In the genomic region with DNA sequence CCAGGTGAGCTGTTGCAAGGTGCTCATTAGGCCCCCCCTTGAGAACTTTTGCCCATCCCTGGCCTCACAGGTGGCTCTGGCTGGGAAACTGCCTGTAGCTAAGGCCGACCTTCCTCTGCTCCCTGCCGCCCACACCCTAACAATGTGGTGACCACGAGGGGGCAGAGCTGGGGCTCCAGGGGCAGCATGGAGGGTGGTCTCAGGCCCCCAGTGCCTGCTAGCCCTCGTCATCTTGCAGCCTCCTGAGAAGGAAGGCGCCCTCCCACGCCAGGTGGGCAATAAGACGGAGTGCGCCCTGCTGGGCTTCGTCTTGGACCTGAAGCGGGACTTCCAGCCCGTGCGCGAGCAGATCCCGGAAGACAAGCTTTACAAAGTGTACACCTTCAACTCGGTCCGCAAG, we compare ENCODE assay signal across 17 cellular contexts. TPM values are rescaled to one million over a fixed set of nuclear protein-coding genes. Genes with fewer than 3 reads are reported as not detected.
A peak's percentile ranks its signal among the peaks of the same experiment; 100 is the strongest.
DNase-seq lines count a peak whose midpoint lies in the region; ATAC-seq, FAIRE-seq and TF ChIP-seq lines count a peak whose summit lies in the region.
"Had no signal": no experiment of that assay in that cellular context is flagged by ENCODE, and none has a peak within 500 bp of the region (broad histone marks: within the 10 kb centered on the region; RNA-seq: fewer than 3 reads in every experiment).

No MANE protein-coding gene starts in this region.

- H3K4me1 ChIP-seq in HepG2 (ENCODE audit: insufficient read depth, low read length), result 0 out of 2 replicates have a peak, but pooled peaks cover 7% of the 10 kb centered on the region
- no peaks in the 10 kb centered on the region for H3K4me1 ChIP-seq in right lobe of liver
- no peaks in the 10 kb centered on the region for H3K4me1 ChIP-seq in Loucy (ENCODE audit: insufficient read depth, low read length, poor library complexity, severe bottlenecking)

- H3K36me3 ChIP-seq in HepG2 (replicated peaks in 1 of 2; ENCODE audit: control insufficient read depth in 1 of 2, insufficient read depth in 2 of 2, low read length in 2 of 2), result no peaks in the 10 kb centered on the region
- H3K36me3 ChIP-seq in right lobe of liver, result no peaks in the 10 kb centered on the region
- no peaks in the 10 kb centered on the region for H3K36me3 ChIP-seq in Loucy (ENCODE audit: insufficient read depth, low read length)

- H3K4me3 Mint-ChIP-seq in WTC11, result no peak overlapping the region
- H3K4me3 Mint-ChIP-seq: T-helper 1 cell treated with Interleukin-12 subunit alpha and Interleukin-12 subunit beta and Interleukin-4 antibody, amounts not matched to agents 30 μg/mL and 1 μg/mL, for 36 hours had no signal

- H3K79me2 ChIP-seq in HepG2 (ENCODE audit: insufficient read depth, low read length) (no peaks in the 10 kb centered on the region), Loucy (ENCODE audit: insufficient read depth, low read length) (no peaks in the 10 kb centered on the region)

- H4K20me1 ChIP-seq in HepG2 (ENCODE audit: insufficient read depth, low read length) (no peaks in the 10 kb centered on the region), Loucy (ENCODE audit: insufficient read depth, low read length, poor library complexity, severe bottlenecking) (no peaks in the 10 kb centered on the region)

- DNase-seq in HepG2 (ENCODE audit: low spot score) (no peak), right lobe of liver (no peak), WTC11 (ENCODE audit: low spot score) (peak; percentile 36), NCI-H510A (lab: John Stamatoyannopoulos, UW) (no peak), COLO829 (ENCODE audit: low spot score) (no peak), NCI-H446 (lab: John Stamatoyannopoulos, UW) (no peak)
- DNase-seq: DMS 273 treated with DMSO at 0.1 percent for 48 hours, GOT3, NCI-H1417 treated with DMSO at 0.1 percent for 48 hours, NCI-H1930, Right ventricle myocardium superior had no signal

- H3K27ac Mint-ChIP-seq in WTC11, result no peak overlapping the region
- H3K27ac Mint-ChIP-seq: T-helper 1 cell treated with Interleukin-12 subunit alpha and Interleukin-12 subunit beta and Interleukin-4 antibody, amounts not matched to agents 30 μg/mL and 1 μg/mL, for 36 hours had no signal

- no peaks in the 10 kb centered on the region for H3F3A ChIP-seq in Loucy (ENCODE audit: low read depth)

- H3K9ac ChIP-seq in HepG2 (ENCODE audit: insufficient read depth, low read depth, low read length) (no peak overlapping the region), Loucy (ENCODE audit: low read depth, low read length, poor library complexity, severe bottlenecking) (no peak overlapping the region)

- TF ChIP-seq EP300 in HepG2 (IDR thresholded peaks at IDR 0.05; ENCODE audit: low read depth in 2 of 2, low read length in 2 of 2) (no peak), HepG2 (CRISPR knock-in tag; IDR thresholded peaks at IDR 0.05; ENCODE audit: borderline replicate concordance) (no peak)

- WGBS in HepG2 (ENCODE audit: low lambda C conversion rate), result no CpG with 5 or more reads among the region's 16 CpGs
- WGBS in right lobe of liver (ENCODE audit: insufficient coverage, low coverage, low lambda C conversion rate, missing lambda C conversion rate), result 74% methylated on average over 4 of the region's 16 CpGs

- H3K27ac ChIP-seq in HepG2 (ENCODE audit: extremely low read length, insufficient read depth, low read length), result no peak overlapping the region
- H3K27ac ChIP-seq in right lobe of liver, result no peak overlapping the region

- no peaks in the 10 kb centered on the region for H3K4me1 Mint-ChIP-seq in WTC11

- BruUV-seq in HepG2 (replicated peaks; lab: Mats Ljungman, UMichigan), result no TSS peak

- no peak for TF ChIP-seq RAD21 in HepG2 (CRISPR knock-in tag; IDR thresholded peaks at IDR 0.05)

- H3K9me2 ChIP-seq in Loucy (replicated peaks; ENCODE audit: low read depth, low read length), result no peaks in the 10 kb centered on the region

- no peaks in the 10 kb centered on the region for H3K9me3 Mint-ChIP-seq in WTC11
- H3K9me3 Mint-ChIP-seq: T-helper 1 cell treated with Interleukin-12 subunit alpha and Interleukin-12 subunit beta and Interleukin-4 antibody, amounts not matched to agents 30 μg/mL and 1 μg/mL, for 36 hours had no signal

- TF ChIP-seq POLR2A in HepG2 (IDR thresholded peaks at IDR 0.05; ENCODE audit: insufficient read depth in 1 of 2, low read depth in 2 of 2, low read length in 2 of 2) (no peak), right lobe of liver (IDR thresholded peaks at IDR 0.05) (no peak)

- H3K27me3 ChIP-seq in HepG2 (ENCODE audit: control insufficient read depth in 1 of 2, insufficient read depth in 2 of 2, low read length in 2 of 2) (peaks cover 7 to 36% of the 10 kb centered on the region in 2 experiments; a peak in 3 of 5 replicates), right lobe of liver (no peaks in the 10 kb centered on the region), Loucy (ENCODE audit: insufficient read depth, low read length, poor library complexity, severe bottlenecking) (no peaks in the 10 kb centered on the region)

- no peak overlapping the region for H3K4me3 ChIP-seq in HepG2 (replicated peaks in 1 of 3; ENCODE audit: insufficient read depth in 1 of 3, low read depth in 2 of 3, low read length in 3 of 3)
- no peak overlapping the region for H3K4me3 ChIP-seq in right lobe of liver
- no peak overlapping the region for H3K4me3 ChIP-seq in Loucy (ENCODE audit: low read length, poor library complexity, severe bottlenecking)

- H3K27me3 Mint-ChIP-seq in WTC11 (ENCODE audit: low read depth), result no peaks in the 10 kb centered on the region

- CTCF ChIA-PET in HepG2 (lab: Yijun Ruan, JAX; ENCODE audit: low intra/inter-chr PET ratio, low total read pairs), result no interaction called here
- CTCF ChIA-PET in WTC11 (lab: Charles Lee), result interaction anchor here (0.6 to 4.2 kb wide), 27 partner anchors 9 to 159 kb away, joined by 3 to 35 read pairs (median 4); a partner anchor contains a TSS

- no peaks in the 10 kb centered on the region for H3K36me3 Mint-ChIP-seq in WTC11

- in situ Hi-C loops in HepG2 (cut with HindIII; ENCODE audit: extremely low pct_ligation_motif_present, low pct_unique_long_range_greater_than_20kb), result no loop called here

- TF ChIP-seq CTCF in HepG2 (CRISPR knock-in tag; IDR thresholded peaks at IDR 0.05), result peak; percentile 42
- TF ChIP-seq CTCF in right lobe of liver (IDR thresholded peaks at IDR 0.05), result no peak
- TF ChIP-seq CTCF in Loucy (conservative IDR thresholded peaks at IDR 0.05; ENCODE audit: low read length), result peak; percentile 43
- TF ChIP-seq CTCF in WTC11 (IDR thresholded peaks at IDR 0.05), result no peak

- no peaks in the 10 kb centered on the region for H3K9me3 ChIP-seq in HepG2 (ENCODE audit: low read length)
- H3K9me3 ChIP-seq in right lobe of liver, result no peaks in the 10 kb centered on the region
- H3K9me3 ChIP-seq in Loucy (ENCODE audit: insufficient read depth, low read depth, low read length), result no peaks in the 10 kb centered on the region

- no peak overlapping the region for H2AFZ ChIP-seq in HepG2 (ENCODE audit: low read length)
- H2AFZ ChIP-seq in Loucy (ENCODE audit: low read length), result no peak overlapping the region

- H3K4me2 ChIP-seq in HepG2 (ENCODE audit: low read depth, low read length), result no peak overlapping the region
- H3K4me2 ChIP-seq in Loucy (ENCODE audit: low read depth, low read length, poor library complexity, severe bottlenecking), result no peak overlapping the region

- intact Hi-C loops in HepG2 (cut with micrococcal nuclease; ENCODE audit: unreplicated experiment), result no loop called here
- intact Hi-C loops in right lobe of liver (cut with DNase I), result loop anchor here in 1 of 2 donors (10.0 kb wide), 1 partner anchor 125 kb away; a partner anchor contains a TSS

- no peak for FAIRE-seq in HepG2 (lab: Jason Lieb, UNC)
- FAIRE-seq: A204.1, HTR-8/SVneo, RCC 7860 had no signal

- ATAC-seq in HepG2 (peak; percentile 45; the same call in 2 of the 3 replicates), right lobe of liver (no peak), WTC11 (peak; percentile 66), HG02678 (IDR thresholded peaks at IDR 0.05; ENCODE audit: unreplicated experiment) (no peak)

- POLR2A ChIA-PET in HepG2 (lab: Yijun Ruan, JAX), result no interaction called here
- POLR2A ChIA-PET in WTC11 (lab: Charles Lee), result no interaction called here

RNA-seq across cellular contexts. Expression of a gene that starts 32.4 kb away (rescaled TPM):
- total RNA-seq in HepG2 (2016; rRNA removed; fragmentation: Illumina TruSeq; extraction: Trizol) (not detected in 2 replicates), right lobe of liver (under 1 TPM in 1 of 6 experiments, not detected in 5; 0.07 TPM), WTC11 (2021) (0.28 to 0.32 TPM (median 0.30 TPM) in 3 replicates)
- not detected in 2 replicates for total RNA-seq in HepG2 (2016; cell fraction: cytosol; rRNA removed; fragmentation: Illumina TruSeq; extraction: Trizol; ENCODE audit: low read depth)
- total RNA-seq in HepG2 (2016; cell fraction: insoluble cytoplasmic fraction; rRNA removed; fragmentation: Illumina TruSeq; extraction: Trizol), result not detected in 2 replicates
- not detected in 2 replicates for total RNA-seq in HepG2 (2016; cell fraction: membrane; rRNA removed; fragmentation: Illumina TruSeq; extraction: Trizol)
- total RNA-seq in HepG2 (2016; cell fraction: nucleus; rRNA removed; fragmentation: Illumina TruSeq; extraction: Trizol), result not detected in 2 replicates
- polyA plus RNA-seq in HepG2 (2011; rRNA removed), result not detected in 2 replicates
- not detected in 2 replicates for polyA plus RNA-seq in HepG2 (2011; cell fraction: cytosol; rRNA removed)
- polyA plus RNA-seq in HepG2 (2011; cell fraction: nucleus; rRNA removed), result not detected in 2 replicates
- polyA plus RNA-seq in HepG2 (2012), result not detected in 2 replicates
- not detected in 2 replicates for polyA plus RNA-seq in HepG2 (2016; cell fraction: cytosol; fragmentation: Illumina TruSeq; extraction: Trizol; ENCODE audit: low read depth)
- not detected in 2 replicates for polyA plus RNA-seq in HepG2 (2016; cell fraction: insoluble cytoplasmic fraction; fragmentation: Illumina TruSeq; extraction: Trizol; ENCODE audit: low read depth)
- polyA plus RNA-seq in HepG2 (2016; cell fraction: membrane; fragmentation: Illumina TruSeq; extraction: Trizol; ENCODE audit: low read depth), result not detected in 2 replicates
- not detected in 2 replicates for polyA plus RNA-seq in HepG2 (2016; cell fraction: nucleus; fragmentation: Illumina TruSeq; extraction: Trizol; ENCODE audit: insufficient read depth, low read depth)
- not detected in 2 replicates for polyA minus RNA-seq in HepG2 (2011; rRNA and poly(A)+ RNA removed; ENCODE audit: low replicate concordance)
- not detected in 2 replicates for polyA minus RNA-seq in HepG2 (2011; cell fraction: cytosol; rRNA and poly(A)+ RNA removed)
- not detected in 2 replicates for polyA minus RNA-seq in HepG2 (2011; cell fraction: nucleus; rRNA and poly(A)+ RNA removed)
- total RNA-seq: Right ventricle myocardium superior had no signal

RNA-seq across cellular contexts. Expression of a gene that starts 49.1 kb away (rescaled TPM):
- total RNA-seq in HepG2 (2016; rRNA removed; fragmentation: Illumina TruSeq; extraction: Trizol), result 23.7 and 25.5 TPM in 2 replicates
- 68.7 and 75.5 TPM in 2 replicates for total RNA-seq in HepG2 (2016; cell fraction: cytosol; rRNA removed; fragmentation: Illumina TruSeq; extraction: Trizol; ENCODE audit: low read depth)
- total RNA-seq in HepG2 (2016; cell fraction: insoluble cytoplasmic fraction; rRNA removed; fragmentation: Illumina TruSeq; extraction: Trizol), result 21.1 and 24.5 TPM in 2 replicates
- total RNA-seq in HepG2 (2016; cell fraction: membrane; rRNA removed; fragmentation: Illumina TruSeq; extraction: Trizol), result 70.2 and 79.6 TPM in 2 replicates
- total RNA-seq in HepG2 (2016; cell fraction: nucleus; rRNA removed; fragmentation: Illumina TruSeq; extraction: Trizol), result 9.8 and 13.2 TPM in 2 replicates
- polyA plus RNA-seq in HepG2 (2011; rRNA removed), result 15.0 and 22.0 TPM in 2 replicates
- polyA plus RNA-seq in HepG2 (2011; cell fraction: cytosol; rRNA removed), result 21.9 and 25.7 TPM in 2 replicates
- 11.2 and 14.5 TPM in 2 replicates for polyA plus RNA-seq in HepG2 (2011; cell fraction: nucleus; rRNA removed)
- polyA plus RNA-seq in HepG2 (2012), result 8.9 and 11.1 TPM in 2 replicates
- polyA plus RNA-seq in HepG2 (2016; cell fraction: cytosol; fragmentation: Illumina TruSeq; extraction: Trizol; ENCODE audit: low read depth), result 68.9 and 82.0 TPM in 2 replicates
- 20.1 and 20.6 TPM in 2 replicates for polyA plus RNA-seq in HepG2 (2016; cell fraction: insoluble cytoplasmic fraction; fragmentation: Illumina TruSeq; extraction: Trizol; ENCODE audit: low read depth)
- 55.1 and 67.3 TPM in 2 replicates for polyA plus RNA-seq in HepG2 (2016; cell fraction: membrane; fragmentation: Illumina TruSeq; extraction: Trizol; ENCODE audit: low read depth)
- polyA plus RNA-seq in HepG2 (2016; cell fraction: nucleus; fragmentation: Illumina TruSeq; extraction: Trizol; ENCODE audit: insufficient read depth, low read depth), result 15.0 and 20.6 TPM in 2 replicates
- 19.4 and 43.5 TPM in 2 replicates for polyA minus RNA-seq in HepG2 (2011; rRNA and poly(A)+ RNA removed; ENCODE audit: low replicate concordance)
- 6.7 and 9.8 TPM in 2 replicates for polyA minus RNA-seq in HepG2 (2011; cell fraction: cytosol; rRNA and poly(A)+ RNA removed)
- 5.4 and 6.1 TPM in 2 replicates for polyA minus RNA-seq in HepG2 (2011; cell fraction: nucleus; rRNA and poly(A)+ RNA removed)
- total RNA-seq in right lobe of liver, result 10 to 100 TPM in 2 of 6 experiments, 1 to 10 TPM in 4; 5.6 to 14.0 (median 7.5) TPM
- total RNA-seq in WTC11 (2021), result 15.2 to 17.4 TPM (median 15.4 TPM) in 3 replicates

RNA-seq across cellular contexts. Expression of a gene that starts 55.0 kb away (rescaled TPM):
- total RNA-seq in HepG2 (2016; rRNA removed; fragmentation: Illumina TruSeq; extraction: Trizol) (0.18 TPM in 1 of 2 replicates, not detected in the other), right lobe of liver (100 to 1,000 TPM in 4 of 6 experiments, 10 to 100 TPM in 2; 57.0 to 161 (median 122) TPM), WTC11 (2021) (1.8 to 3.7 TPM (median 3.2 TPM) in 3 replicates)
- total RNA-seq in HepG2 (2016; cell fraction: cytosol; rRNA removed; fragmentation: Illumina TruSeq; extraction: Trizol; ENCODE audit: low read depth), result not detected in 2 replicates
- total RNA-seq in HepG2 (2016; cell fraction: insoluble cytoplasmic fraction; rRNA removed; fragmentation: Illumina TruSeq; extraction: Trizol), result 0.19 TPM in 1 of 2 replicates, not detected in the other
- 0.06 and 0.21 TPM in 2 replicates for total RNA-seq in HepG2 (2016; cell fraction: membrane; rRNA removed; fragmentation: Illumina TruSeq; extraction: Trizol)
- total RNA-seq in HepG2 (2016; cell fraction: nucleus; rRNA removed; fragmentation: Illumina TruSeq; extraction: Trizol), result 0.25 and 0.85 TPM in 2 replicates
- 0.40 and 0.63 TPM in 2 replicates for polyA plus RNA-seq in HepG2 (2011; rRNA removed)
- 0.28 and 0.54 TPM in 2 replicates for polyA plus RNA-seq in HepG2 (2011; cell fraction: cytosol; rRNA removed)
- 0.54 and 0.85 TPM in 2 replicates for polyA plus RNA-seq in HepG2 (2011; cell fraction: nucleus; rRNA removed)
- 1.5 and 1.9 TPM in 2 replicates for polyA plus RNA-seq in HepG2 (2012)
- polyA plus RNA-seq in HepG2 (2016; cell fraction: cytosol; fragmentation: Illumina TruSeq; extraction: Trizol; ENCODE audit: low read depth), result 0.10 and 0.11 TPM in 2 replicates
- 0.26 TPM in 1 of 2 replicates, not detected in the other for polyA plus RNA-seq in HepG2 (2016; cell fraction: insoluble cytoplasmic fraction; fragmentation: Illumina TruSeq; extraction: Trizol; ENCODE audit: low read depth)
- polyA plus RNA-seq in HepG2 (2016; cell fraction: membrane; fragmentation: Illumina TruSeq; extraction: Trizol; ENCODE audit: low read depth), result 0.49 and 1.0 TPM in 2 replicates
- 0.98 and 1.4 TPM in 2 replicates for polyA plus RNA-seq in HepG2 (2016; cell fraction: nucleus; fragmentation: Illumina TruSeq; extraction: Trizol; ENCODE audit: insufficient read depth, low read depth)
- 1.3 TPM in 1 of 2 replicates, not detected in the other for polyA minus RNA-seq in HepG2 (2011; rRNA and poly(A)+ RNA removed; ENCODE audit: low replicate concordance)
- polyA minus RNA-seq in HepG2 (2011; cell fraction: cytosol; rRNA and poly(A)+ RNA removed), result 0.99 and 1.3 TPM in 2 replicates
- 0.37 and 0.77 TPM in 2 replicates for polyA minus RNA-seq in HepG2 (2011; cell fraction: nucleus; rRNA and poly(A)+ RNA removed)

Comparison
In these comparisons a context has a peak if more than half of its experiments do, and no peak if none do; other contexts are left out.
1. ATAC-seq: peak in HepG2 (single experiment) and WTC11 (single experiment); none in right lobe of liver (0 of 4) and HG02678 (single experiment).
2. CTCF ChIP-seq: peak in HepG2 (single experiment) and Loucy (single experiment); none in right lobe of liver (0 of 4) and WTC11 (single experiment).
3. RNA of a gene that starts 55.0 kb away (total RNA-seq): 57.0 to 161 TPM in right lobe of liver; 1.8 to 3.7 TPM in WTC11 and 0.06 to 0.85 TPM in HepG2; every median in the first group is over 10 times any median in the second.